ENCODE assay signal across 2 cellular contexts in the genomic region with DNA sequence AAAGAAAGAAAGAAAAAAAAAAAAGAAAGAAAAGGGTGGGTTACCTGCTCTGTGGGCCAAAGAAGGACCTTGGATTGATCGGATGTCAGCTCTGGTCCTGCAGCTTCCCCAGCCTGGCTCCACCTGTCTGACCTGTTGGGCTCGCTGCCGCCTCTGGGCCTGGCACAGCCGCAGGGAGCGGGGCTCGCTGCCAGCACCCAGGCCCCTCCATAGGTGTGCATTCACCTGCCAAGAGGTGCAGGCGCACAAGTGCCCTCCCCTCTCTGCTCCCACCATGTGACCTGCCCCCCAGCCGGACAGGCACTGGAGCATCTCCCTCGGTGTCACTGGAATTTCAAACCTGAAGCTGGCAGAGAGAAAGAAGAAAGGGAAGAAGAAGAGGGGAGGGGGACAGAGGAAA.
TF ChIP-seq lines count a peak whose summit lies in the region.

No MANE protein-coding gene starts in this region.

TF ChIP-seq in IMR-90, 13 proteins besides CTCF, POLR2A, EP300 and RAD21 (continued from another document):
- TF ChIP-seq CEBPB (IDR thresholded peaks at IDR 0.05; ENCODE audit: low read depth, low read length) (no peak), ELK1 (IDR thresholded peaks at IDR 0.05; ENCODE audit: borderline replicate concordance, low read depth, low read length) (no peak), SMC3 (IDR thresholded peaks at IDR 0.05; ENCODE audit: low read depth, low read length) (no peak), RFX5 (IDR thresholded peaks at IDR 0.05; ENCODE audit: low read depth, low read length) (no peak), USF2 (IDR thresholded peaks at IDR 0.05; ENCODE audit: low read depth, low read length) (no peak), RCOR1 (IDR thresholded peaks at IDR 0.05; ENCODE audit: insufficient replicate concordance, low read length) (no peak), BHLHE40 (IDR thresholded peaks at IDR 0.05; ENCODE audit: low read depth, low read length) (no peak), CHD1 (IDR thresholded peaks at IDR 0.05; ENCODE audit: low read depth, low read length) (no peak), MAFK (IDR thresholded peaks at IDR 0.05; ENCODE audit: low read depth, low read length) (no peak), NFE2L2 (IDR thresholded peaks at IDR 0.05; ENCODE audit: low read depth, low read length) (no peak), MXI1 (IDR thresholded peaks at IDR 0.05; ENCODE audit: borderline replicate concordance, low read depth, low read length) (no peak)

TF ChIP-seq in liver, 16 proteins besides CTCF, POLR2A, EP300 and RAD21:
- TF ChIP-seq, protein P1, sequence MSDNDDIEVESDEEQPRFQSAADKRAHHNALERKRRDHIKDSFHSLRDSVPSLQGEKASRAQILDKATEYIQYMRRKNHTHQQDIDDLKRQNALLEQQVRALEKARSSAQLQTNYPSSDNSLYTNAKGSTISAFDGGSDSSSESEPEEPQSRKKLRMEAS (IDR thresholded peaks at IDR 0.05), result no peak
- no peak for TF ChIP-seq EGR1 (IDR thresholded peaks at IDR 0.05; ENCODE audit: low read depth in 2 of 2)
- no peak for TF ChIP-seq JUND (IDR thresholded peaks at IDR 0.05)
- TF ChIP-seq HNF4G (IDR thresholded peaks at IDR 0.05), result no peak
- TF ChIP-seq, protein P2, sequence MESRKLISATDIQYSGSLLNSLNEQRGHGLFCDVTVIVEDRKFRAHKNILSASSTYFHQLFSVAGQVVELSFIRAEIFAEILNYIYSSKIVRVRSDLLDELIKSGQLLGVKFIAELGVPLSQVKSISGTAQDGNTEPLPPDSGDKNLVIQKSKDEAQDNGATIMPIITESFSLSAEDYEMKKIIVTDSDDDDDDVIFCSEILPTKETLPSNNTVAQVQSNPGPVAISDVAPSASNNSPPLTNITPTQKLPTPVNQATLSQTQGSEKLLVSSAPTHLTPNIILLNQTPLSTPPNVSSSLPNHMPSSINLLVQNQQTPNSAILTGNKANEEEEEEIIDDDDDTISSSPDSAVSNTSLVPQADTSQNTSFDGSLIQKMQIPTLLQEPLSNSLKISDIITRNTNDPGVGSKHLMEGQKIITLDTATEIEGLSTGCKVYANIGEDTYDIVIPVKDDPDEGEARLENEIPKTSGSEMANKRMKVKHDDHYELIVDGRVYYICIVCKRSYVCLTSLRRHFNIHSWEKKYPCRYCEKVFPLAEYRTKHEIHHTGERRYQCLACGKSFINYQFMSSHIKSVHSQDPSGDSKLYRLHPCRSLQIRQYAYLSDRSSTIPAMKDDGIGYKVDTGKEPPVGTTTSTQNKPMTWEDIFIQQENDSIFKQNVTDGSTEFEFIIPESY (IDR thresholded peaks at IDR 0.05), result no peak
- no peak for TF ChIP-seq FOXA2 (IDR thresholded peaks at IDR 0.05)
- no peak for TF ChIP-seq YY1 (IDR thresholded peaks at IDR 0.05)
- TF ChIP-seq NR2F2 (IDR thresholded peaks at IDR 0.05), result no peak
- TF ChIP-seq TAF1 (conservative IDR thresholded peaks at IDR 0.05), result no peak
- no peak for TF ChIP-seq REST (IDR thresholded peaks at IDR 0.05)
- TF ChIP-seq GABPA (IDR thresholded peaks at IDR 0.05 in 1 of 2, conservative IDR thresholded peaks at IDR 0.05 in 1 of 2), result no peak
- no peak for TF ChIP-seq FOXA1 (IDR thresholded peaks at IDR 0.05)
- TF ChIP-seq ATF3 (IDR thresholded peaks at IDR 0.05), result no peak
- no peak for TF ChIP-seq HNF4A (conservative IDR thresholded peaks at IDR 0.05)
- TF ChIP-seq SP1 (IDR thresholded peaks at IDR 0.05), result no peak
- no peak for TF ChIP-seq RXRA (IDR thresholded peaks at IDR 0.05)
